Comparison of ENCODE assay signal across 8 cellular contexts in the genomic region with DNA sequence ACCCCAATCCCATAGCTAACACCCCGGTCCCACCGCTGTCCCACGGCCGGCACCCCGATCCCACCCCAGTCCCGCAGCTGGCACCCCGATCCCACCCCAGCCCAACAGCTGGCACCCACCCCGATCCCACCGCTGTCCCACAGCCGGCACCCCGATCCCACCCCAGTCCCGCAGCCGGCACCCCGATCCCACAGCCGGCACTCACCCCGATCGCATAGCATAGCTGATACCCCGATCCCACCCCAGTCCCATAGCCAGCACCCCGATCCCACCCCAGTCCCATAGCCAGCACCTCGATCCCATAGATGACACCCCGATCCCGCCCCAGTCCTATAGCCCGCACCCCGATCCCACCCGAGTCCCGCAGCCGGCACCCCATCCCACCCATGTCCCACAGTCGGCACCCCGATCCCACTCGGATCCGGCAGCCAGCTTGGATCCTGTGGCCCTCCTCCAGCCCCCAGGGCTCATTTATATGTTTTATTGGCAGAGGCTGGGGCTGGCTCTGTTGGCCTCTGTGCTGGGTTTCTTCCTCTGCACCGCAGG. TPM values are rescaled to one million over a fixed set of nuclear protein-coding genes. Genes with fewer than 3 reads are reported as not detected.
DNase-seq lines count a peak whose midpoint lies in the region; ATAC-seq and TF ChIP-seq lines count a peak whose summit lies in the region.

No MANE protein-coding gene starts in this region.

- H3K4me1 ChIP-seq in mononuclear cell (ENCODE audit: insufficient read depth, low read length) (peaks cover 47% of the 10 kb centered on the region), aorta (ENCODE audit: control insufficient read depth in 1 of 2, insufficient read depth in 2 of 2, low read length in 2 of 2) (no peaks in the 10 kb centered on the region)

- H3K27me3 ChIP-seq in mononuclear cell (ENCODE audit: insufficient read depth, low read length) (no peaks in the 10 kb centered on the region), aorta (ENCODE audit: control insufficient read depth in 1 of 2, insufficient read depth in 2 of 2, low read length in 1 of 2) (no peaks in the 10 kb centered on the region)

- H3K4me3 ChIP-seq in coronary artery = peak overlapping the region; percentile 99
- H3K4me3 ChIP-seq in mononuclear cell (ENCODE audit: low read length) = peak overlapping the region; percentile 89
- H3K4me3 ChIP-seq in aorta (ENCODE audit: low read length in 2 of 2) = peak overlapping the region; percentile 16 to 69

- intact Hi-C loops in Right ventricle myocardium inferior (cut with DNase I) (loop anchor here (5.0 kb wide), 1 partner anchor 345 kb away; no protein-coding TSS in a partner anchor), cardiac septum (cut with DNase I) (loop anchor here (5.0 kb wide), 1 partner anchor 115 kb away; no protein-coding TSS in a partner anchor), aorta (cut with DNase I) (loop anchor here in 1 of 2 donors (2.0 to 10.0 kb wide), 2 partner anchors 111 to 267 kb away; partner anchors contain the start of genes DNAJC5 and SLC2A4RG)

- no peaks in the 10 kb centered on the region for H3K9me3 ChIP-seq in mononuclear cell (ENCODE audit: low read depth, low read length)
- no peaks in the 10 kb centered on the region for H3K9me3 ChIP-seq in aorta (ENCODE audit: control insufficient read depth, low read length)

- 10 to 16% methylated on average over 30 to 32 of the region's 32 CpGs for WGBS in aorta, 2 donors

- no peaks in the 10 kb centered on the region for H3K36me3 ChIP-seq in aorta (ENCODE audit: control insufficient read depth in 1 of 2, insufficient read depth in 2 of 2, low read length in 1 of 2)

- H3K27ac ChIP-seq in coronary artery (peak overlapping the region; percentile 85 to 99), aorta (ENCODE audit: low read depth in 1 of 2, low read length in 2 of 2) (no peak overlapping the region)

- ATAC-seq in Right ventricle myocardium inferior = peak; percentile 1
- ATAC-seq in aorta (ENCODE audit: low FRiP score) = peak; percentile 4

- no peak for DNase-seq in Right ventricle myocardium inferior (ENCODE audit: missing footprints)
- no peak for DNase-seq in cardiac septum (ENCODE audit: low spot score)
- DNase-seq in coronary artery (ENCODE audit: low spot score) = no peak
- peak; percentile 58 to 78 for DNase-seq in aorta
- no peak for DNase-seq in KG1 (lab: John Stamatoyannopoulos, UW)
- DNase-seq in SW 1271 (lab: John Stamatoyannopoulos, UW) = no peak
- DNase-seq in activated CD4-positive, alpha-beta T cell treated with anti-CD3 and anti-CD28 coated beads, Interleukin-2, amount 50 U/mL, for 4 hours = no peak

- TF ChIP-seq CTCF in coronary artery (IDR thresholded peaks at IDR 0.05) = no peak

RNA-seq across cellular contexts. Expression of gene GMEB2, which starts 0.9 kb away (rescaled TPM):
- total RNA-seq in Right ventricle myocardium inferior = 6.1 TPM
- total RNA-seq in cardiac septum = 6.8 TPM
- 27.1 TPM for total RNA-seq in mononuclear cell
- total RNA-seq in aorta = 10 to 100 TPM; 10.2 to 10.3 TPM
- polyA plus RNA-seq in aorta = 1 to 10 TPM; 3.9 to 9.6 TPM

RNA-seq across cellular contexts. Expression of gene STMN3, which starts 25.5 kb away (rescaled TPM):
- total RNA-seq in Right ventricle myocardium inferior (7.1 TPM), cardiac septum (8.8 TPM), mononuclear cell (14.5 TPM), aorta (10 to 100 TPM; 10.5 to 31.2 TPM)
- 10 to 100 TPM; 11.3 to 26.1 TPM for polyA plus RNA-seq in aorta

RNA-seq across cellular contexts. Expression of gene RTEL1, which starts 30.3 kb away (rescaled TPM):
- 9.0 TPM for total RNA-seq in Right ventricle myocardium inferior
- 10.5 TPM for total RNA-seq in cardiac septum
- total RNA-seq in mononuclear cell = 5.7 TPM
- 10 to 100 TPM; 35.5 to 43.0 TPM for total RNA-seq in aorta
- polyA plus RNA-seq in aorta = 100 to 1,000 TPM in 1 of 2 donors, 1 to 10 TPM in 1; 6.8 to 114 TPM

RNA-seq across cellular contexts. Expression of gene HELZ2, which starts 53.7 kb away (rescaled TPM):
- total RNA-seq in Right ventricle myocardium inferior (12.8 TPM), cardiac septum (12.1 TPM), mononuclear cell (49.0 TPM), aorta (10 to 100 TPM; 23.2 to 41.6 TPM)
- polyA plus RNA-seq in aorta = 1 to 10 TPM; 2.3 to 4.8 TPM

Comparison
In these comparisons a context has a peak if more than half of its experiments do, and no peak if none do; other contexts are left out.
1. DNase-seq: peak in aorta (2 of 2); none in Right ventricle myocardium inferior (single experiment), cardiac septum (single experiment), coronary artery (single experiment), KG1 (single experiment), SW 1271 (0 of 2) and activated CD4-positive, alpha-beta T cell treated with anti-CD3 and anti-CD28 coated beads, Interleukin-2, amount 50 U/mL, for 4 hours (0 of 2).
2. H3K27ac ChIP-seq: peak in coronary artery (2 of 2); none in aorta (0 of 2).
3. H3K4me3 ChIP-seq: peak in every context shown above with its lines; median percentile 99 in coronary artery; 89 in mononuclear cell; 42 in aorta.